Comparison of ENCODE assay signal across 1 cellular context in genomic region chr5:134370871-134371833, GRCh38.
TF ChIP-seq lines count a peak whose summit lies in the region.

Gene UBE2B, plus strand, starts transcription at chr5:134371569. Its CDS starts 27 bp downstream, at chr5:134371596.

TF ChIP-seq in K562, 482 proteins besides CTCF, POLR2A, EP300 and RAD21 (continued from another document and continues in another):
- TF ChIP-seq MNT (conservative IDR thresholded peaks at IDR 0.05) (peak; percentile 99), IFI16 (CRISPR knock-in tag; IDR thresholded peaks at IDR 0.05) (no peak), CGGBP1 (CRISPR knock-in tag; IDR thresholded peaks at IDR 0.05) (peak; percentile 99), BRCA1 (IDR thresholded peaks at IDR 0.05) (no peak), BRCA1 (CRISPR knock-in tag; IDR thresholded peaks at IDR 0.05) (no peak), EZH2 (IDR thresholded peaks at IDR 0.05; ENCODE audit: borderline replicate concordance, low read depth, low read length) (no peak), SIX5 (IDR thresholded peaks at IDR 0.05; ENCODE audit: borderline replicate concordance in 1 of 2, insufficient read depth in 1 of 2, low read depth in 1 of 2, low read length in 2 of 2) (peak; percentile 28 to 45; a peak in 2 of 4 replicates), PPARD (CRISPR knock-in tag; IDR thresholded peaks at IDR 0.05) (no peak), PBX2 (CRISPR knock-in tag; IDR thresholded peaks at IDR 0.05; ENCODE audit: low read depth) (no peak), PBX2 (tag; conservative IDR thresholded peaks at IDR 0.05; ENCODE audit: low read depth) (peak; percentile 69), NFIC (IDR thresholded peaks at IDR 0.05) (0 out of 2 replicates have a peak, but pooled peaks have one; percentile 3), TAF1 (IDR thresholded peaks at IDR 0.05; ENCODE audit: control insufficient read depth, extremely low read depth, insufficient read depth, low read length, severe bottlenecking) (peak; percentile 93), CHD4 (IDR thresholded peaks at IDR 0.05; ENCODE audit: insufficient read depth, insufficient replicate concordance, low read depth, low read length, poor library complexity, severe bottlenecking) (no peak), RBM34 (IDR thresholded peaks at IDR 0.05; ENCODE audit: borderline replicate concordance, insufficient read depth, low read length) (no peak), OTX1 (CRISPR knock-in tag; IDR thresholded peaks at IDR 0.05) (peak; percentile 33; the same call in 1 of the 2 replicates), KAT8 (IDR thresholded peaks at IDR 0.05; ENCODE audit: low read depth) (no peak), ZNF263 (CRISPR knock-in tag; IDR thresholded peaks at IDR 0.05; ENCODE audit: borderline replicate concordance) (peak; percentile 54; the same call in 1 of the 2 replicates), ARNT (IDR thresholded peaks at IDR 0.05) (peak; percentile 38 to 90; a peak in 2 of 4 replicates), ZNF445 (CRISPR knock-in tag; IDR thresholded peaks at IDR 0.05; ENCODE audit: low read depth) (no peak), TFE3 (CRISPR knock-in tag; IDR thresholded peaks at IDR 0.05) (peak; percentile 100), THRB (CRISPR knock-in tag; conservative IDR thresholded peaks at IDR 0.05) (0 out of 2 replicates have a peak, but pooled peaks have one; percentile 6), ETV5 (CRISPR knock-in tag; IDR thresholded peaks at IDR 0.05; ENCODE audit: low read depth) (no peak; the same call in 1 of the 2 replicates), STAT5A (IDR thresholded peaks at IDR 0.05; ENCODE audit: borderline replicate concordance, low read length) (0 out of 2 replicates have a peak, but pooled peaks have one; percentile 8), KDM1A (IDR thresholded peaks at IDR 0.05) (peak; percentile 58 to 67; a peak in 2 of 4 replicates), CREB3 (tag; conservative IDR thresholded peaks at IDR 0.05; ENCODE audit: low read depth) (no peak), NELFE (IDR thresholded peaks at IDR 0.05; ENCODE audit: insufficient read depth, insufficient read length) (no peak), SPI1 (IDR thresholded peaks at IDR 0.05; ENCODE audit: borderline replicate concordance, low read depth, low read length) (no peak), EWSR1 (IDR thresholded peaks at IDR 0.05; ENCODE audit: borderline replicate concordance, low read depth, partially characterized antibody) (no peak), ZNF584 (CRISPR knock-in tag; IDR thresholded peaks at IDR 0.05; ENCODE audit: low read depth) (peak; percentile 58; the same call in 1 of the 2 replicates), ZNF79 (CRISPR knock-in tag; IDR thresholded peaks at IDR 0.05; ENCODE audit: low read depth) (no peak), ELK3 (CRISPR knock-in tag; IDR thresholded peaks at IDR 0.05) (no peak), NONO (IDR thresholded peaks at IDR 0.05; ENCODE audit: low read depth in 2 of 2, low read length in 1 of 2) (peak in 1 of 2 experiments; percentile 100; a peak in 2 of 4 replicates), ZBTB12 (CRISPR knock-in tag; IDR thresholded peaks at IDR 0.05) (peak; percentile 68; the same call in 1 of the 2 replicates), SMARCA5 (IDR thresholded peaks at IDR 0.05) (no peak), HMG20A (CRISPR knock-in tag; conservative IDR thresholded peaks at IDR 0.05) (no peak), ZNF124 (CRISPR knock-in tag; IDR thresholded peaks at IDR 0.05) (no peak), FOXP4 (CRISPR knock-in tag; IDR thresholded peaks at IDR 0.05; ENCODE audit: borderline replicate concordance) (no peak), RBM25 (IDR thresholded peaks at IDR 0.05; ENCODE audit: low read depth, low read length, severe bottlenecking) (no peak), RNF2 (IDR thresholded peaks at IDR 0.05) (peak; percentile 79; the same call in 1 of the 2 replicates), CEBPZ (IDR thresholded peaks at IDR 0.05; ENCODE audit: borderline replicate concordance, low read depth, low read length) (no peak), BMI1 (IDR thresholded peaks at IDR 0.05; ENCODE audit: low read length) (no peak), MYBL2 (IDR thresholded peaks at IDR 0.05; ENCODE audit: low read depth) (no peak), MYBL2 (CRISPR knock-in tag; IDR thresholded peaks at IDR 0.05; ENCODE audit: borderline replicate concordance) (no peak)
- TF ChIP-seq, protein P1, sequence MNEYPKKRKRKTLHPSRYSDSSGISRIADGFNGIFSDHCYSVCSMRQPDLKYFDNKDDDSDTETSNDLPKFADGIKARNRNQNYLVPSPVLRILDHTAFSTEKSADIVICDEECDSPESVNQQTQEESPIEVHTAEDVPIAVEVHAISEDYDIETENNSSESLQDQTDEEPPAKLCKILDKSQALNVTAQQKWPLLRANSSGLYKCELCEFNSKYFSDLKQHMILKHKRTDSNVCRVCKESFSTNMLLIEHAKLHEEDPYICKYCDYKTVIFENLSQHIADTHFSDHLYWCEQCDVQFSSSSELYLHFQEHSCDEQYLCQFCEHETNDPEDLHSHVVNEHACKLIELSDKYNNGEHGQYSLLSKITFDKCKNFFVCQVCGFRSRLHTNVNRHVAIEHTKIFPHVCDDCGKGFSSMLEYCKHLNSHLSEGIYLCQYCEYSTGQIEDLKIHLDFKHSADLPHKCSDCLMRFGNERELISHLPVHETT (CRISPR knock-in tag; conservative IDR thresholded peaks at IDR 0.05 in 1 of 2, IDR thresholded peaks at IDR 0.05 in 1 of 2), result peak in 1 of 2 experiments; percentile 79; a peak in 2 of 4 replicates
